ENCODE assay signal across 8 cellular contexts in the genomic region with DNA sequence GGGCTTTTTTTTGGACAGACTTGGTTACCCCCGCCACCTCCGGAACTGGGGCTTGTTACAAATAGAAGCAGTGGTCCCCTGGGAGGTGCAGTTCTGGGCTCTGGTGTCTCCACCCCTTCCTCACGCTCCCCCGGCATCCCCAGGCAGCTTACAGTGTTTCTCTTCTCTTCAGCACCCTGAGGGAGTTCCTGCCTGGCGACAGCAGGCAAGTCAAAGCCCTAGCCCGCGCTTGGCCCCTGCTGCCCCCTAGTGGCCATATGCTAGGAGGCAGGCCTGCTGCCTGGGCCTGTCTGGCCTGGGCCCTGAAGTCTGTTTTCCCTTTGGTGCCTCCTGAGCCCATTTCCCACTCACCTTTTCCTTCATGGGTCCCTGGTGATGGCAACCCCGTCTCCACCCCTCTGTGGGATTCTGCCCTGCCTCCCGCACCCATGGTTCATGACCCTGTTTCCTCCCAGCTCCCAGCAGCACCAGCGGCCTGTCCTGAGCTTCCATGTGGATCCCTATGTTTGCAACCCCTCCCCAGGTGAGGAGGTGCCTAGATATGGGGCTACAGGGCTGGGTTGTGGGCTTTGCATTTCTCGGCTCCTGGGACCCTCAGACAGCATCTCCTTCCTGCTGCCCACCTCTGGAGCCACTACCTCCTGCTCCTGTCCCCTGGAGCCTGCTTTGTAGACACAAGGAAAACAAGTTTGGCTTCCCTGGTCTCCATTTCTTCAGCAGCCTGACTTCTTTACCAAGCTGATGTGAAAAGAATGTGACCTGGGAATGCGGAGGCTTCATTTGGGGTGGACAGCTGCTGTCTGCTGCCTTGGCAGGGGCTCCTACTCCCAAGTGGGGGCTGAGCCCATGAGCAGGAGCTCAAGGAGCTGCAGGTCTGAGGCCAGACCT. TPM values are rescaled to one million over a fixed set of nuclear protein-coding genes. Genes with fewer than 3 reads are reported as not detected.
DNase-seq lines count a peak whose midpoint lies in the region; ATAC-seq, FAIRE-seq and TF ChIP-seq lines count a peak whose summit lies in the region.

No MANE protein-coding gene starts in this region.

- POLR2A ChIA-PET in WTC11 (lab: Charles Lee), result interaction anchor here (0.5 to 1.6 kb wide), 5 partner anchors 9 to 580 kb away, joined by 3 to 9 read pairs (median 3); a partner anchor contains a TSS

- H3K4me1 ChIP-seq in kidney (ENCODE audit: control insufficient read depth in 1 of 2, insufficient read depth in 1 of 2, low read depth in 1 of 2, low read length in 2 of 2), result peaks cover 4 to 18% of the 10 kb centered on the region in 2 donors

- intact Hi-C loops in kidney (cut with DNase I), result no loop called here

- peak; percentile 80 for DNase-seq in AG10803 (ENCODE audit: low read depth)
- DNase-seq in NCI-H226, result peak; percentile 82
- peak; percentile 96 for DNase-seq in WTC11 (ENCODE audit: low spot score)
- DNase-seq in bronchial epithelial cell (ENCODE audit: low read depth), result peak; percentile 64
- DNase-seq in kidney, result peak; percentile 96
- DNase-seq in stimulated activated CD4-positive, alpha-beta T cell treated with anti-CD3 and anti-CD28 coated beads, Interleukin-1b, Interleukin-23, amount 100 ng/mL, for 1 hour (ENCODE audit: low read depth in 2 of 2), result peak; percentile 83 to 94

- CTCF ChIA-PET in WTC11 (lab: Charles Lee), result interaction anchor here (0.5 to 2.7 kb wide), 48 partner anchors 9 to 601 kb away, joined by 3 to 45 read pairs (median 4); a partner anchor contains a TSS

- H3K9me3 Mint-ChIP-seq in WTC11, result no peaks in the 10 kb centered on the region

- FAIRE-seq in bronchial epithelial cell (lab: Jason Lieb, UNC), result no peak
- no peak for FAIRE-seq in kidney (lab: Jason Lieb, UNC)

- peak; percentile 94 for TF ChIP-seq CTCF in AG10803 (conservative IDR thresholded peaks at IDR 0.05; ENCODE audit: low read length)
- peak; percentile 96 for TF ChIP-seq CTCF in WTC11 (IDR thresholded peaks at IDR 0.05)
- peak; percentile 100 for TF ChIP-seq CTCF in bronchial epithelial cell (IDR thresholded peaks at IDR 0.05; ENCODE audit: insufficient read depth, low read length, severe bottlenecking)
- TF ChIP-seq CTCF in kidney (IDR thresholded peaks at IDR 0.05; ENCODE audit: borderline replicate concordance, extremely low read depth, insufficient read depth), result peak; percentile 98

- peaks cover 37% of the 10 kb centered on the region for H3K36me3 Mint-ChIP-seq in WTC11

- H3K27me3 ChIP-seq in bronchial epithelial cell (ENCODE audit: control insufficient read depth, insufficient read depth, low read length), result no peaks in the 10 kb centered on the region

- H3K4me3 ChIP-seq in AG10803 (ENCODE audit: low read length), result no peak overlapping the region
- H3K4me3 ChIP-seq in bronchial epithelial cell (ENCODE audit: low read depth, low read length), result no peak overlapping the region
- no peak overlapping the region for H3K4me3 ChIP-seq in kidney (ENCODE audit: low read length in 2 of 2)

- peak overlapping the region in 1 of 2 donors; percentile 16 for H3K9ac ChIP-seq in kidney (ENCODE audit: low read length in 2 of 2)

- ATAC-seq in GM19023 (IDR thresholded peaks at IDR 0.05; ENCODE audit: unreplicated experiment), result peak; percentile 59
- peak; percentile 59 for ATAC-seq in HG03175 (IDR thresholded peaks at IDR 0.05; ENCODE audit: unreplicated experiment)
- ATAC-seq in WTC11, result peak; percentile 69

- H3K4me1 Mint-ChIP-seq in WTC11, result peaks cover 19% of the 10 kb centered on the region

- peaks cover 32% of the 10 kb centered on the region for H3K27me3 Mint-ChIP-seq in WTC11 (ENCODE audit: low read depth)

- no peak overlapping the region for H3K27ac Mint-ChIP-seq in WTC11

- peak overlapping the region; percentile 75 for H3K4me3 Mint-ChIP-seq in WTC11

- H3K36me3 ChIP-seq in bronchial epithelial cell (ENCODE audit: control insufficient read depth, insufficient read depth, low read length) (peaks cover 29% of the 10 kb centered on the region), kidney (ENCODE audit: control insufficient read depth in 1 of 2, insufficient read depth in 2 of 2, low read length in 2 of 2) (peaks cover 33% of the 10 kb centered on the region in 2 donors)

- no peaks in the 10 kb centered on the region for H3K9me3 ChIP-seq in kidney (ENCODE audit: control insufficient read depth in 1 of 2, low read length in 2 of 2)

- H3K27ac ChIP-seq in kidney (ENCODE audit: low read depth in 2 of 2, low read length in 2 of 2), result peak overlapping the region in 1 of 2 donors; percentile 47

TF ChIP-seq in WTC11, 78 proteins besides CTCF, POLR2A, EP300 and RAD21 (continues in another document):
- TF ChIP-seq, protein P1, sequence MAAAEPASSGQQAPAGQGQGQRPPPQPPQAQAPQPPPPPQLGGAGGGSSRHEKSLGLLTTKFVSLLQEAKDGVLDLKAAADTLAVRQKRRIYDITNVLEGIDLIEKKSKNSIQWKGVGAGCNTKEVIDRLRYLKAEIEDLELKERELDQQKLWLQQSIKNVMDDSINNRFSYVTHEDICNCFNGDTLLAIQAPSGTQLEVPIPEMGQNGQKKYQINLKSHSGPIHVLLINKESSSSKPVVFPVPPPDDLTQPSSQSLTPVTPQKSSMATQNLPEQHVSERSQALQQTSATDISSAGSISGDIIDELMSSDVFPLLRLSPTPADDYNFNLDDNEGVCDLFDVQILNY (CRISPR knock-in tag; IDR thresholded peaks at IDR 0.05), result peak; percentile 29; the same call in 1 of the 2 replicates
- TF ChIP-seq, protein P2, sequence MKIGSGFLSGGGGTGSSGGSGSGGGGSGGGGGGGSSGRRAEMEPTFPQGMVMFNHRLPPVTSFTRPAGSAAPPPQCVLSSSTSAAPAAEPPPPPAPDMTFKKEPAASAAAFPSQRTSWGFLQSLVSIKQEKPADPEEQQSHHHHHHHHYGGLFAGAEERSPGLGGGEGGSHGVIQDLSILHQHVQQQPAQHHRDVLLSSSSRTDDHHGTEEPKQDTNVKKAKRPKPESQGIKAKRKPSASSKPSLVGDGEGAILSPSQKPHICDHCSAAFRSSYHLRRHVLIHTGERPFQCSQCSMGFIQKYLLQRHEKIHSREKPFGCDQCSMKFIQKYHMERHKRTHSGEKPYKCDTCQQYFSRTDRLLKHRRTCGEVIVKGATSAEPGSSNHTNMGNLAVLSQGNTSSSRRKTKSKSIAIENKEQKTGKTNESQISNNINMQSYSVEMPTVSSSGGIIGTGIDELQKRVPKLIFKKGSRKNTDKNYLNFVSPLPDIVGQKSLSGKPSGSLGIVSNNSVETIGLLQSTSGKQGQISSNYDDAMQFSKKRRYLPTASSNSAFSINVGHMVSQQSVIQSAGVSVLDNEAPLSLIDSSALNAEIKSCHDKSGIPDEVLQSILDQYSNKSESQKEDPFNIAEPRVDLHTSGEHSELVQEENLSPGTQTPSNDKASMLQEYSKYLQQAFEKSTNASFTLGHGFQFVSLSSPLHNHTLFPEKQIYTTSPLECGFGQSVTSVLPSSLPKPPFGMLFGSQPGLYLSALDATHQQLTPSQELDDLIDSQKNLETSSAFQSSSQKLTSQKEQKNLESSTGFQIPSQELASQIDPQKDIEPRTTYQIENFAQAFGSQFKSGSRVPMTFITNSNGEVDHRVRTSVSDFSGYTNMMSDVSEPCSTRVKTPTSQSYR (CRISPR knock-in tag; IDR thresholded peaks at IDR 0.05), result no peak
- TF ChIP-seq TEAD1 (CRISPR knock-in tag; IDR thresholded peaks at IDR 0.05), result peak; percentile 52; the same call in 1 of the 2 replicates
- peak; percentile 24; the same call in 1 of the 2 replicates for TF ChIP-seq EMX1 (CRISPR knock-in tag; IDR thresholded peaks at IDR 0.05)
- TF ChIP-seq TP53 (CRISPR knock-in tag; IDR thresholded peaks at IDR 0.05), result no peak
- peak; percentile 56; the same call in 1 of the 2 replicates for TF ChIP-seq ETV6 (CRISPR knock-in tag; IDR thresholded peaks at IDR 0.05)
- no peak for TF ChIP-seq NR3C1 (CRISPR knock-in tag; conservative IDR thresholded peaks at IDR 0.05; ENCODE audit: low read depth)
- peak; percentile 86; the same call in 1 of the 2 replicates for TF ChIP-seq ZNF121 (CRISPR knock-in tag; IDR thresholded peaks at IDR 0.05)
- peak; percentile 40; the same call in 1 of the 2 replicates for TF ChIP-seq SMAD3 (CRISPR knock-in tag; IDR thresholded peaks at IDR 0.05; ENCODE audit: borderline replicate concordance)
- TF ChIP-seq, protein P3, sequence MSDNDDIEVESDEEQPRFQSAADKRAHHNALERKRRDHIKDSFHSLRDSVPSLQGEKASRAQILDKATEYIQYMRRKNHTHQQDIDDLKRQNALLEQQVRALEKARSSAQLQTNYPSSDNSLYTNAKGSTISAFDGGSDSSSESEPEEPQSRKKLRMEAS (CRISPR knock-in tag; IDR thresholded peaks at IDR 0.05), result peak; percentile 16; the same call in 1 of the 2 replicates
- TF ChIP-seq ZNF671 (CRISPR knock-in tag; IDR thresholded peaks at IDR 0.05), result 0 out of 2 replicates have a peak, but pooled peaks have one; percentile 44
- 0 out of 2 replicates have a peak, but pooled peaks have one; percentile 32 for TF ChIP-seq FOXK1 (CRISPR knock-in tag; IDR thresholded peaks at IDR 0.05)
- TF ChIP-seq GTF2I (CRISPR knock-in tag; conservative IDR thresholded peaks at IDR 0.05), result no peak

RNA-seq across cellular contexts. Expression of a gene that starts 2.2 kb away (rescaled TPM):
- total RNA-seq in WTC11 (2021) (5.9 to 6.1 TPM (median 5.9 TPM) in 3 replicates), bronchial epithelial cell (under 0.01 and 0.13 TPM in 2 replicates), kidney (4.6 TPM)
- 1.1 TPM for polyA plus RNA-seq in kidney (ENCODE audit: insufficient read depth, low read depth, low replicate concordance)

RNA-seq across cellular contexts. Expression of a gene that starts 9.1 kb away (rescaled TPM):
- total RNA-seq in WTC11 (2021) (469 to 495 TPM (median 485 TPM) in 3 replicates), bronchial epithelial cell (667 and 1,074 TPM in 2 replicates), kidney (484 TPM)
- polyA plus RNA-seq in kidney (ENCODE audit: insufficient read depth, low read depth, low replicate concordance), result 705 TPM

RNA-seq across cellular contexts. Expression of a gene that starts 57.9 kb away (rescaled TPM):
- total RNA-seq in WTC11 (2021) (60.2 to 65.7 TPM (median 61.8 TPM) in 3 replicates), bronchial epithelial cell (26.4 and 28.7 TPM in 2 replicates), kidney (148 TPM)
- polyA plus RNA-seq in kidney (ENCODE audit: insufficient read depth, low read depth, low replicate concordance), result 81.2 TPM
